17 cellular contexts compared by ENCODE assay signal in the genomic region with DNA sequence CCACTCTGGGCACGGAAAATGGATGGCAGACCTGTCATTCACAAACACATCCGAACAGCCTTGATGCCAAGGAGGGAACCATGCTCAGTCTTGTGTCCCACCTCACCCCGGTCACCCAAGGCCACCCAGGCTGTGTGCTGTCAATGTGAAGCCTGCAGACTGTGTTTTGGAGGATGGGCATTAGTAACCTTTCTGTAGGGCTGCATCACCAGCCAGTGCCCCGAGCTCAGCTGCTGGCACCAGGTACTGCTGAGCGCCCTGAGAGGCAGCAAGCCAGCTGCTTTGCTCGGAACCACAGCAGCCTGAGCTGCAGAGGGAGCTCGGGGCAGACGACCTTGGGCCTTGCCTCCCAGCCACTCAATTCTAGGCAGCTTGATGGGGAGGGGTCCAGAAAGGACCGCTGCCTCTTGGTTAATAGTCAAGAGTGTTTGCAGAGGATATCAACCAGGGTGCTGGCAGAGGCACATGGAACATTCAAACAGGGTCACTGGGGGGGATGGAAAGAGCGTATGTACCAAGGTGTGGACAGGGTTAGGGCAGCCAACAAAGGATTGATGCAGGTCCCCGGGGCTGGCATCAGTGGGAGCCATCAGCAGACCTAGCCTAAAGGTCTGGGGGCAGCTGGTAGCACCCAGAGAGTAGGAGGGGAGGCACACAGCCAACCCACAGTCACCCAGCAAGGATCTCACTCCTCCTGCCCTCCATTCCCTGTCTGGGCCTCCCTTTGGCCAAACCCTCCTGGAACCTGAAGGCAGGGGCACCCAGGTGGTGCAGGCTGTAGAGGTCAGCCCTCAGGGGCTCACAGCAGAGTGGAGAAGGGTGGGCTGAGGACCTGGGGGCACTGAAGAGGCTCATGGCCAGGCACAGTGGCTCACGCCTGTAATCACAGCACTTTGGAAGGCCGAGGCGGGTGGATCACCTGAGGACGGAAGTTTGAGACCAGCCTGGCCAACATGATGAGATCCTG. TPM values are rescaled to one million over a fixed set of nuclear protein-coding genes. Genes with fewer than 3 reads are reported as not detected.
"Had no signal": no experiment of that assay in that cellular context is flagged by ENCODE, and none has a peak within 500 bp of the region (broad histone marks: within the 10 kb centered on the region; RNA-seq: fewer than 3 reads in every experiment).

No MANE protein-coding gene starts in this region.

- H3K4me1 ChIP-seq: foreskin keratinocyte, SJCRH30 had no signal

- ATAC-seq: foreskin keratinocyte; naive thymus-derived CD4-positive, alpha-beta T cell had no signal

- H3K9me3 ChIP-seq: neutrophil, SJCRH30, uterus had no signal

- H3K36me3 ChIP-seq: cardiac muscle cell, neutrophil, SJCRH30, uterus had no signal

- DNase-seq: activated CD4-positive, alpha-beta T cell treated with anti-CD3 and anti-CD28 coated beads, Interleukin-2, amount 50 U/mL, for 1 hour; activated CD4-positive, CD25-positive, alpha-beta regulatory T cell treated with anti-CD3 and anti-CD28 coated beads, Interleukin-2, amount 50 U/mL, for 72 hours; activated naive CD4-positive, alpha-beta T cell; activated naive CD8-positive, alpha-beta T cell treated with anti-CD3 and anti-CD28 coated beads, Interleukin-2, amount 10 ng/mL, durations not matched to agents 7 days and 5 days; amygdala; foreskin keratinocyte; naive thymus-derived CD4-positive, alpha-beta T cell; SJCRH30 had no signal

- H3K4me3 ChIP-seq: cardiac muscle cell, SJCRH30, uterus had no signal

- H3K27ac ChIP-seq: cardiac muscle cell, foreskin keratinocyte, neutrophil, SJCRH30, uterus had no signal

RNA-seq across cellular contexts. Expression of a gene that starts 8.1 kb away (rescaled TPM):
- total RNA-seq: activated naive CD8-positive, alpha-beta T cell treated with anti-CD3 and anti-CD28 coated beads, Interleukin-2, amount 10 ng/mL, durations not matched to agents 7 days and 5 days; activated T-helper 1 cell treated with anti-CD3 and anti-CD28 coated beads, Interleukin-12 subunit alpha, Interleukin-12 subunit beta, Interleukin-2, Interleukin-4 antibody, amounts not matched to agents 30 ng/mL and 10 ng/mL and 1 ng/mL, durations not matched to agents 14 hours and 24 hours and 36 hours; dermis microvascular lymphatic vessel endothelial cell; epithelial cell of proximal tubule; fibroblast of lung; foreskin keratinocyte; liver; renal cortical epithelial cell; SJCRH30; uterus had no signal
